Comparison of ENCODE assay signal across 25 cellular contexts in genomic region chr2:74739129-74739528, GRCh38.
"Had no signal": no experiment of that assay in that cellular context is flagged by ENCODE, and none has a peak within 500 bp of the region (broad histone marks: within the 10 kb centered on the region; RNA-seq: fewer than 3 reads in every experiment).

No MANE protein-coding gene starts in this region.

- H3K4me3 ChIP-seq: body of pancreas, heart left ventricle, pancreas, psoas muscle, tibial artery had no signal

- DNase-seq: activated CD4-positive, alpha-beta T cell treated with anti-CD3 and anti-CD28 coated beads for 1 hour; activated CD4-positive, alpha-beta T cell treated with anti-CD3 and anti-CD28 coated beads, Interleukin-2, amount 50 U/mL, for 1 hour; activated gamma-delta T cell treated with Interleukin-2 at 50 U/mL for 16 hours; activated T-cell treated with anti-CD3 and anti-CD28 coated beads, Interleukin-2, amount 50 U/mL, for 1 hour; anterior cingulate cortex; body of pancreas; central memory CD4-positive, alpha-beta T cell; effector memory CD4-positive, alpha-beta T cell; heart left ventricle; left cardiac atrium; midbrain; natural killer cell; pancreas; psoas muscle; right cardiac atrium; stimulated activated CD4-positive, alpha-beta T cell treated with anti-CD3 and anti-CD28 coated beads, Interleukin-12 subunit alpha, Interleukin-12 subunit beta, amount 100 ng/mL, for 4 hours; stimulated activated CD4-positive, alpha-beta T cell treated with anti-CD3 and anti-CD28 coated beads, Interleukin-4, amount 100 ng/mL, for 4 hours; stimulated activated naive CD8-positive, alpha-beta T cell treated with anti-CD3 and anti-CD28 coated beads, Interleukin-15, Interleukin-2, amounts not matched to agents 100 U/mL and 50 U/mL, for 24 hours; substantia nigra; T-helper 2 cell; tibial artery; WERI-Rb-1 had no signal

- H3K27me3 Mint-ChIP-seq: activated naive CD4-positive, alpha-beta T cell treated with anti-CD3 and anti-CD28 coated beads, Interleukin-2, amount 50 U/mL, for 24 hours had no signal

- H3K9me3 ChIP-seq: body of pancreas, neutrophil, pancreas had no signal

- H3K27me3 ChIP-seq: body of pancreas, heart left ventricle, neutrophil, pancreas, tibial artery had no signal

- H3K4me1 Mint-ChIP-seq: natural killer cell had no signal

- H3K4me1 ChIP-seq: body of pancreas, pancreas had no signal

- H3K27ac Mint-ChIP-seq: activated naive CD4-positive, alpha-beta T cell treated with anti-CD3 and anti-CD28 coated beads, Interleukin-2, amount 50 U/mL, for 24 hours; natural killer cell had no signal

- H3K4me3 Mint-ChIP-seq: activated naive CD4-positive, alpha-beta T cell treated with anti-CD3 and anti-CD28 coated beads, Interleukin-2, amount 50 U/mL, for 24 hours; natural killer cell had no signal

- H3K27ac ChIP-seq: body of pancreas, heart left ventricle, neutrophil, pancreas, psoas muscle, WERI-Rb-1 had no signal

- ATAC-seq: body of pancreas; esophagus mucosa; heart left ventricle; left cardiac atrium; natural killer cell; pancreas; psoas muscle; right cardiac atrium; stimulated activated naive CD8-positive, alpha-beta T cell treated with anti-CD3 and anti-CD28 coated beads, Interleukin-15, Interleukin-2, amounts not matched to agents 100 U/mL and 50 U/mL, for 24 hours had no signal

- H3K36me3 ChIP-seq: heart left ventricle, neutrophil, pancreas, tibial artery, WERI-Rb-1 had no signal
